Comparison of ENCODE assay signal across 17 cellular contexts in the genomic region with DNA sequence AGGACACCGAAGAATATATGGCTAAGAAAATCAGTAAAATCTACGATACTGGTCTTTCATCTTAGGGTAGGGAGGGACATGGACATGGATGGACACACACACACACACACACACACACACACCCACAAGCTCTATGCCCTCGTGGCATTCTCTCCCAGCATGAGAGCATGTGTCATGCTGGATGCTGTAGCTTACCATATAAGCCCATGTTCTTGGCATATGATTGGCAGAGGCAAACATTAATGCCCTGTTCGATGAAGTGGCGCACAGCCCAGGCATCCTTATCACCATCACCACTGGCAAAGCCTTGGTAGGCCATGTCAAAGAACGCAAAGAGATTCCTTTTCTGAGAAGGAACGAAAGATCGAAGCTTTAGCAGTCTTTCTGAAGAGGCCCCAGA. TPM values are rescaled to one million over a fixed set of nuclear protein-coding genes. Genes with fewer than 3 reads are reported as not detected.
DNase-seq lines count a peak whose midpoint lies in the region; ATAC-seq and TF ChIP-seq lines count a peak whose summit lies in the region.
"Had no signal": no experiment of that assay in that cellular context is flagged by ENCODE, and none has a peak within 500 bp of the region (broad histone marks: within the 10 kb centered on the region; RNA-seq: fewer than 3 reads in every experiment).

No MANE protein-coding gene starts in this region.

- H3K79me2 ChIP-seq in osteoblast (ENCODE audit: insufficient read depth, low read length) = no peaks in the 10 kb centered on the region
- H3K79me2 ChIP-seq in MM.1S (ENCODE audit: low read length) = 0 out of 2 replicates have a peak, but pooled peaks cover 6% of the 10 kb centered on the region

- H3K4me1 ChIP-seq in lung (ENCODE audit: control insufficient read depth in 2 of 2, insufficient read depth in 2 of 2, low read length in 2 of 2) (no peaks in the 10 kb centered on the region), osteoblast (ENCODE audit: insufficient read depth, low read length) (no peaks in the 10 kb centered on the region), MM.1S (ENCODE audit: low read length) (no peaks in the 10 kb centered on the region)

- H3K27me3 ChIP-seq in AG04450 (ENCODE audit: control insufficient read depth, insufficient read depth, low read length) (no peaks in the 10 kb centered on the region), lung (ENCODE audit: control insufficient read depth, insufficient read depth) (no peaks in the 10 kb centered on the region), osteoblast (ENCODE audit: insufficient read depth, low read length) (no peaks in the 10 kb centered on the region), MM.1S (replicated peaks; ENCODE audit: insufficient read depth, low read length) (no peaks in the 10 kb centered on the region)

- CTCF ChIA-PET in AG04450 (lab: Charles Lee) = interaction anchor here (0.6 kb wide), 1 partner anchor 54 kb away, joined by 5 read pairs; no protein-coding TSS in a partner anchor

- peaks cover 39% of the 10 kb centered on the region for H3K36me3 Mint-ChIP-seq in activated naive CD8-positive, alpha-beta T cell treated with anti-CD3 and anti-CD28 coated beads for 36 hours
- H3K36me3 Mint-ChIP-seq in activated naive CD8-positive, alpha-beta T cell treated with anti-CD3 and anti-CD28 coated beads, Interleukin-2, amount 50 U/mL, for 24 hours (ENCODE audit: low read depth) = peaks cover 64% of the 10 kb centered on the region
- H3K36me3 Mint-ChIP-seq in T-helper 17 cell (ENCODE audit: low read depth) = peaks cover 8% of the 10 kb centered on the region

- no peak overlapping the region for H2AFZ ChIP-seq in osteoblast (ENCODE audit: low read length)
- H2AFZ ChIP-seq in MM.1S (ENCODE audit: low read length) = no peak overlapping the region

- H3F3A ChIP-seq in MM.1S (ENCODE audit: insufficient read depth, low read length) = no peaks in the 10 kb centered on the region

- no peak for ATAC-seq in activated naive CD8-positive, alpha-beta T cell treated with anti-CD3 and anti-CD28 coated beads, Interleukin-2, amount 50 U/mL, for 24 hours
- ATAC-seq in T-helper 17 cell (no peak), lung (ENCODE audit: insufficient read depth, low FRiP score) (peak; percentile 19)
- ATAC-seq: GM12878 had no signal

- POLR2A ChIA-PET in AG04450 (lab: Yijun Ruan, JAX) = interaction anchor here (1.0 to 1.4 kb wide), 2 partner anchors 32 to 217 kb away, joined by 4 read pairs; partner anchors contain the start of genes NDRG4 and SLC38A7

- H3K9me3 ChIP-seq in AG04450 (ENCODE audit: control insufficient read depth, insufficient read depth, low read length) (no peaks in the 10 kb centered on the region), T-helper 17 cell (ENCODE audit: control insufficient read depth, low read length, poor library complexity, severe bottlenecking) (no peaks in the 10 kb centered on the region), lung (ENCODE audit: control insufficient read depth in 2 of 2, insufficient read depth in 1 of 2, low read length in 1 of 2) (no peaks in the 10 kb centered on the region), osteoblast (ENCODE audit: low read depth, low read length) (no peaks in the 10 kb centered on the region), MM.1S (replicated peaks; ENCODE audit: insufficient read depth, low read length) (no peaks in the 10 kb centered on the region)

- H3K27me3 Mint-ChIP-seq in activated naive CD8-positive, alpha-beta T cell treated with anti-CD3 and anti-CD28 coated beads for 36 hours = no peaks in the 10 kb centered on the region
- H3K27me3 Mint-ChIP-seq in activated naive CD8-positive, alpha-beta T cell treated with anti-CD3 and anti-CD28 coated beads, Interleukin-2, amount 50 U/mL, for 24 hours = no peaks in the 10 kb centered on the region
- no peaks in the 10 kb centered on the region for H3K27me3 Mint-ChIP-seq in T-helper 17 cell
- H3K27me3 Mint-ChIP-seq: B cell; CD4-positive, alpha-beta T cell had no signal

- H3K27ac ChIP-seq in AG04450 (ENCODE audit: low read depth, low read length) (peak overlapping the region; percentile 34), lung (ENCODE audit: low read depth in 1 of 2, low read length in 1 of 2) (no peak overlapping the region), osteoblast (ENCODE audit: low read depth, low read length) (no peak overlapping the region), MM.1S (ENCODE audit: low read length) (no peak overlapping the region)

- no peak for TF ChIP-seq CTCF in AG04450 (IDR thresholded peaks at IDR 0.05; ENCODE audit: low read depth, low read length)
- no peak for TF ChIP-seq CTCF in lung (IDR thresholded peaks at IDR 0.05; ENCODE audit: control extremely low read depth, extremely low read depth)
- TF ChIP-seq CTCF in osteoblast (IDR thresholded peaks at IDR 0.05; ENCODE audit: extremely low read depth, low read depth, low read length) = no peak
- TF ChIP-seq CTCF in MM.1S (IDR thresholded peaks at IDR 0.05; ENCODE audit: low read length) = no peak

- peak overlapping the region; percentile 7 for H3K27ac Mint-ChIP-seq in activated naive CD8-positive, alpha-beta T cell treated with anti-CD3 and anti-CD28 coated beads for 36 hours
- H3K27ac Mint-ChIP-seq in activated naive CD8-positive, alpha-beta T cell treated with anti-CD3 and anti-CD28 coated beads, Interleukin-2, amount 50 U/mL, for 24 hours = no peak overlapping the region
- peak overlapping the region; percentile 49 for H3K27ac Mint-ChIP-seq in T-helper 17 cell
- H3K27ac Mint-ChIP-seq: B cell; CD4-positive, alpha-beta T cell; H9 had no signal

- 90 to 91% methylated on average over 8 of the region's 8 CpGs for WGBS in lung, 2 donors

- no peak overlapping the region for H3K4me3 ChIP-seq in AG04450 (ENCODE audit: low read depth, low read length)
- H3K4me3 ChIP-seq in lung = no peak overlapping the region
- H3K4me3 ChIP-seq in osteoblast (ENCODE audit: insufficient read depth, low read length) = no peak overlapping the region
- no peak overlapping the region for H3K4me3 ChIP-seq in MM.1S (ENCODE audit: low read length)
- H3K4me3 ChIP-seq: GM12878 had no signal

- no peaks in the 10 kb centered on the region for H3K9me2 ChIP-seq in MM.1S (replicated peaks; ENCODE audit: insufficient read depth, low read length)

- no peak for DNase-seq in activated naive CD8-positive, alpha-beta T cell treated with anti-CD3 and anti-CD28 coated beads for 36 hours
- DNase-seq in activated naive CD8-positive, alpha-beta T cell treated with anti-CD3 and anti-CD28 coated beads, Interleukin-2, amount 50 U/mL, for 24 hours = no peak
- DNase-seq in AG04450 (ENCODE audit: low read depth, low spot score) (peak; percentile 6), T-helper 17 cell (no peak), lung (ENCODE audit: low spot score) (no peak), osteoblast (ENCODE audit: insufficient read length, low spot score, missing footprints) (no peak), Kasumi-1 (lab: John Stamatoyannopoulos, UW) (no peak), MM.1S (no peak)
- DNase-seq: 8988T; C1 segment of cervical spinal cord; Calu3; CD4-positive, alpha-beta T cell; DMS 273 treated with DMSO at 0.1 percent for 48 hours; GOT3; H9 had no signal

- peaks cover 35 to 44% of the 10 kb centered on the region in 2 donors for H3K36me3 ChIP-seq in lung (ENCODE audit: control insufficient read depth in 2 of 2, insufficient read depth in 2 of 2, low read length in 2 of 2)
- H3K36me3 ChIP-seq in osteoblast (ENCODE audit: insufficient read depth, low read length) = peaks cover 71% of the 10 kb centered on the region
- H3K36me3 ChIP-seq in MM.1S (replicated peaks; ENCODE audit: insufficient read depth, low read length) = peaks cover 9% of the 10 kb centered on the region; the same call in 1 of the 2 replicates

- H3K4me2 ChIP-seq in osteoblast (ENCODE audit: insufficient read depth, low read length) = no peak overlapping the region
- no peak overlapping the region for H3K4me2 ChIP-seq in MM.1S (ENCODE audit: low read depth, low read length)

- no peaks in the 10 kb centered on the region for H4K20me1 ChIP-seq in osteoblast (ENCODE audit: insufficient read depth, low read length)
- no peaks in the 10 kb centered on the region for H4K20me1 ChIP-seq in MM.1S (ENCODE audit: insufficient read depth, low read length)

- H3K9ac ChIP-seq in MM.1S (ENCODE audit: low read length) = no peak overlapping the region

- H3K9me3 Mint-ChIP-seq in activated naive CD8-positive, alpha-beta T cell treated with anti-CD3 and anti-CD28 coated beads for 36 hours = no peaks in the 10 kb centered on the region
- H3K9me3 Mint-ChIP-seq in activated naive CD8-positive, alpha-beta T cell treated with anti-CD3 and anti-CD28 coated beads, Interleukin-2, amount 50 U/mL, for 24 hours = no peaks in the 10 kb centered on the region
- H3K9me3 Mint-ChIP-seq: CD4-positive, alpha-beta T cell; H9 had no signal

- no peak overlapping the region for H3K4me3 Mint-ChIP-seq in activated naive CD8-positive, alpha-beta T cell treated with anti-CD3 and anti-CD28 coated beads for 36 hours
- no peak overlapping the region for H3K4me3 Mint-ChIP-seq in activated naive CD8-positive, alpha-beta T cell treated with anti-CD3 and anti-CD28 coated beads, Interleukin-2, amount 50 U/mL, for 24 hours
- H3K4me3 Mint-ChIP-seq in T-helper 17 cell = no peak overlapping the region
- H3K4me3 Mint-ChIP-seq: B cell; CD4-positive, alpha-beta T cell; H9 had no signal

- H3K4me1 Mint-ChIP-seq in activated naive CD8-positive, alpha-beta T cell treated with anti-CD3 and anti-CD28 coated beads for 36 hours = no peaks in the 10 kb centered on the region
- no peaks in the 10 kb centered on the region for H3K4me1 Mint-ChIP-seq in activated naive CD8-positive, alpha-beta T cell treated with anti-CD3 and anti-CD28 coated beads, Interleukin-2, amount 50 U/mL, for 24 hours
- H3K4me1 Mint-ChIP-seq in T-helper 17 cell = no peaks in the 10 kb centered on the region
- H3K4me1 Mint-ChIP-seq: B cell, H9 had no signal

RNA-seq across cellular contexts. Expression of gene GOT2, which starts 17.6 kb away (rescaled TPM):
- total RNA-seq in activated naive CD8-positive, alpha-beta T cell treated with anti-CD3 and anti-CD28 coated beads for 36 hours = 100 to 1,000 TPM; 162 to 165 TPM
- polyA plus RNA-seq in AG04450 (2011; rRNA removed) = 98.2 and 99.8 TPM in 2 replicates
- 88.8 and 89.2 TPM in 2 replicates for polyA minus RNA-seq in AG04450 (2011; rRNA and poly(A)+ RNA removed)
- 10 to 100 TPM; 24.7 to 27.0 TPM for total RNA-seq in T-helper 17 cell
- total RNA-seq in lung = 10 to 100 TPM; 29.4 to 56.6 TPM
- 10 to 100 TPM; 35.5 to 40.9 TPM for polyA plus RNA-seq in lung
- 19.2 and 21.4 TPM in 2 replicates for total RNA-seq in osteoblast

RNA-seq across cellular contexts. Expression of gene SLC38A7, which starts 31.9 kb away (rescaled TPM):
- 10 to 100 TPM in 1 of 2 experiments, 1 to 10 TPM in 1; 9.6 to 11.8 TPM for total RNA-seq in activated naive CD8-positive, alpha-beta T cell treated with anti-CD3 and anti-CD28 coated beads for 36 hours
- polyA plus RNA-seq in AG04450 (2011; rRNA removed) (11.7 and 15.0 TPM in 2 replicates), lung (10 to 100 TPM; 11.3 to 14.4 TPM)
- 34.1 and 46.9 TPM in 2 replicates for polyA minus RNA-seq in AG04450 (2011; rRNA and poly(A)+ RNA removed)
- total RNA-seq in T-helper 17 cell (1 to 10 TPM; 7.6 to 9.2 TPM), lung (10 to 100 TPM; 15.3 to 18.2 TPM), osteoblast (65.1 and 68.4 TPM in 2 replicates)
